Comparison of ENCODE assay signal across 1 cellular context in genomic region chr14:102584871-102585869, GRCh38.
TF ChIP-seq lines count a peak whose summit lies in the region.

No MANE protein-coding gene starts in this region.

TF ChIP-seq in K562, 482 proteins besides CTCF, POLR2A, EP300 and RAD21 (continued from another document):
- TF ChIP-seq JUND (IDR thresholded peaks at IDR 0.05; ENCODE audit: borderline replicate concordance, low read depth, low read length) (0 out of 2 replicates have a peak, but pooled peaks have one; percentile 38), JUND (tag; IDR thresholded peaks at IDR 0.05; ENCODE audit: borderline replicate concordance, low read depth, low read length) (no peak; the same call in 2 of the 3 replicates), NR4A1 (CRISPR knock-in tag; IDR thresholded peaks at IDR 0.05) (no peak), NR4A1 (tag; IDR thresholded peaks at IDR 0.05) (0 out of 2 replicates have a peak, but pooled peaks have one; percentile 32), SPI1 (IDR thresholded peaks at IDR 0.05; ENCODE audit: borderline replicate concordance, low read depth, low read length) (peak; percentile 45; the same call in 1 of the 2 replicates), ARID1B (IDR thresholded peaks at IDR 0.05) (peak; percentile 43), SOX6 (IDR thresholded peaks at IDR 0.05) (0 out of 2 replicates have a peak, but pooled peaks have one; percentile 16)
